In genomic region chr7:28310449-28310848, GRCh38 we compare ENCODE assay signal across 34 cellular contexts.
"Had no signal": no experiment of that assay in that cellular context is flagged by ENCODE, and none has a peak within 500 bp of the region (broad histone marks: within the 10 kb centered on the region; RNA-seq: fewer than 3 reads in every experiment).

No MANE protein-coding gene starts in this region.

- DNase-seq: activated effector memory CD4-positive, alpha-beta T cell treated with anti-CD3 and anti-CD28 coated beads, Interleukin-2, amount 50 U/mL, for 16 hours; activated effector memory CD4-positive, alpha-beta T cell treated with Interleukin-2 at 50 U/mL for 16 hours; activated gamma-delta T cell; activated gamma-delta T cell treated with Interleukin-2 at 50 U/mL for 16 hours; activated naive CD4-positive, alpha-beta T cell; activated naive CD4-positive, alpha-beta T cell treated with anti-CD3 and anti-CD28 coated beads for 36 hours; activated naive CD4-positive, alpha-beta T cell treated with anti-CD3 and anti-CD28 coated beads, Interleukin-2, amount 10 ng/mL, durations not matched to agents 7 days and 5 days; activated naive CD4-positive, alpha-beta T cell treated with anti-CD3 and anti-CD28 coated beads, Interleukin-2, amount 50 U/mL, for 16 hours; activated naive CD4-positive, alpha-beta T cell treated with Interleukin-2 at 50 U/mL for 16 hours; activated naive CD8-positive, alpha-beta T cell treated with anti-CD3 and anti-CD28 coated beads for 36 hours; activated naive CD8-positive, alpha-beta T cell treated with anti-CD3 and anti-CD28 coated beads, Interleukin-2, amount 10 ng/mL, durations not matched to agents 7 days and 5 days; activated naive CD8-positive, alpha-beta T cell treated with anti-CD3 and anti-CD28 coated beads, Interleukin-2, amount 50 U/mL, for 24 hours; activated T-cell treated with anti-CD3 and anti-CD28 coated beads, Interleukin-2, amount 50 U/mL, for 1 hour; activated T-cell treated with anti-CD3 and anti-CD28 coated beads, Interleukin-2, amount 50 U/mL, for 24 hours; activated T-cell treated with anti-CD3 and anti-CD28 coated beads, Interleukin-2, amount 50 U/mL, for 4 hours; activated T-cell treated with anti-CD3 and anti-CD28 coated beads, Interleukin-2, amount 50 U/mL, for 48 hours; activated T-cell treated with anti-CD3 and anti-CD28 coated beads, Interleukin-2, amount 50 U/mL, for 72 hours; adrenal gland; amniotic stem cell; amygdala; anterior cingulate cortex; aorta; body of pancreas; brain microvascular endothelial cell; caudate nucleus; central memory CD4-positive, alpha-beta T cell; cerebellar nuclear complex had no signal

- H3K27ac ChIP-seq: adrenal gland, ascending aorta, body of pancreas, brain microvascular endothelial cell, breast epithelium, cardiac muscle cell had no signal

- H3K36me3 ChIP-seq: adrenal gland, ascending aorta, brain microvascular endothelial cell, breast epithelium, cardiac muscle cell had no signal

- H3K27me3 ChIP-seq: ascending aorta, body of pancreas, breast epithelium, cardiac muscle cell had no signal

- H3K4me3 ChIP-seq: adrenal gland, ascending aorta, body of pancreas, breast epithelium, cardiac muscle cell had no signal

- ATAC-seq: activated naive CD4-positive, alpha-beta T cell treated with anti-CD3 and anti-CD28 coated beads, Interleukin-2, amount 50 U/mL, for 72 hours; activated naive CD8-positive, alpha-beta T cell treated with anti-CD3 and anti-CD28 coated beads, Interleukin-2, amount 50 U/mL, for 24 hours; activated T-cell treated with anti-CD3 and anti-CD28 coated beads, Interleukin-2, amount 50 U/mL, for 4 hours; activated T-cell treated with anti-CD3 and anti-CD28 coated beads, Interleukin-2, amount 50 U/mL, for 72 hours; activated T-helper 17 cell treated with anti-CD3 and anti-CD28 coated beads, Interleukin-2, amount 50 U/mL, for 72 hours had no signal

- H3K9me3 ChIP-seq: adrenal gland, ascending aorta, body of pancreas, breast epithelium had no signal

- FAIRE-seq: astrocyte, bronchial epithelial cell had no signal

- H3K4me1 ChIP-seq: ascending aorta, body of pancreas, breast epithelium had no signal
